21 cellular contexts compared by ENCODE assay signal in the genomic region with DNA sequence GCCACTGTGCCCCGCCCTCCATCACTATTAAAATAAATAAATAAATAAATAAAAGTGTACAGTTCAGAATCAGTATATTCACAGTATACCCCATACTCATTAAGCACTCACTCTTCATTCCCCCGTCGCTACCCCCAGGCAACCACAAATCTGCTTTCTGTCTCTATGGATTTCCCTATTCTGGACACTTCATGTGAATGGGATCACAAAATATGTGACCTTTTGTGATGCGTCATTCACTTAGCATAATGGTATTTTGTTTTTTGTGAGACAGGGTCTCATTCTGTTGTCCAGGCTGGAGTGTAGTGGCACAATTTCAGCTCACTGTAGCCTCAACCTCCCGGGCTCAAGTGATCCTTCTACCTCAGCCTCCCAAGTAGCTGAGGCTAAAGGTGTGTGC. TPM values are rescaled to one million over a fixed set of nuclear protein-coding genes. Genes with fewer than 3 reads are reported as not detected.
DNase-seq lines count a peak whose midpoint lies in the region; ATAC-seq and TF ChIP-seq lines count a peak whose summit lies in the region.
"Had no signal": no experiment of that assay in that cellular context is flagged by ENCODE, and none has a peak within 500 bp of the region (broad histone marks: within the 10 kb centered on the region; RNA-seq: fewer than 3 reads in every experiment).

No MANE protein-coding gene starts in this region.

- no CpG with 5 or more reads among the region's 5 CpGs for WGBS in trophoblast cell (ENCODE audit: extremely low coverage, insufficient coverage, insufficient read length)
- WGBS in sigmoid colon, 2 donors: 94 to 96% methylated on average over 5 of the region's 5 CpGs

- no peak overlapping the region for H3K18ac ChIP-seq in trophoblast cell (ENCODE audit: low read length)

- no peak overlapping the region for H3K4me3 Mint-ChIP-seq in WTC11
- H3K4me3 Mint-ChIP-seq: B cell; CD14-positive monocyte; CD4-positive, alpha-beta T cell; CD8-positive, alpha-beta memory T cell; GM23338; HFFc6 had no signal

- no peak overlapping the region for H2AFZ ChIP-seq in PC-9
- H2AFZ ChIP-seq in trophoblast cell (ENCODE audit: insufficient read depth, low read length, poor library complexity): no peak overlapping the region

- no peak overlapping the region for H4K12ac ChIP-seq in trophoblast cell (ENCODE audit: low read depth, low read length)

- no peak overlapping the region for H4K91ac ChIP-seq in trophoblast cell (ENCODE audit: low read depth, low read length)

- H2BK12ac ChIP-seq in trophoblast cell (ENCODE audit: low read length): peak overlapping the region; percentile 6

- no TSS peak for BruUV-seq in PC-9 (replicated peaks; lab: Mats Ljungman, UMichigan)

- no peak for ATAC-seq in WTC11
- no peak for ATAC-seq in stimulated activated naive CD8-positive, alpha-beta T cell treated with anti-CD3 and anti-CD28 coated beads, Interleukin-15, Interleukin-2, amounts not matched to agents 100 U/mL and 50 U/mL, for 24 hours
- ATAC-seq in omental fat pad (ENCODE audit: low FRiP score): no peak
- ATAC-seq: GM12878, GM23338 had no signal

- no peaks in the 10 kb centered on the region for H4K20me1 ChIP-seq in PC-9 (ENCODE audit: insufficient read depth)
- H4K20me1 ChIP-seq: BLaER1 had no signal

- H3K4me2 ChIP-seq in PC-9: no peak overlapping the region
- H3K4me2 ChIP-seq in trophoblast cell (ENCODE audit: low read length): no peak overlapping the region
- H3K4me2 ChIP-seq: BLaER1, GM23338 had no signal

- H3K79me2 ChIP-seq in PC-9 (ENCODE audit: low read depth): no peaks in the 10 kb centered on the region
- no peaks in the 10 kb centered on the region for H3K79me2 ChIP-seq in trophoblast cell (ENCODE audit: control insufficient read depth, insufficient read depth, low read length, poor library complexity)

- H3K27ac Mint-ChIP-seq in WTC11: peak overlapping the region; percentile 60; the same call in 1 of the 2 replicates
- H3K27ac Mint-ChIP-seq: B cell; CD14-positive monocyte; CD4-positive, alpha-beta T cell; GM23338; HFFc6 had no signal

- no peak overlapping the region for H2AK5ac ChIP-seq in trophoblast cell (ENCODE audit: low read length)

- TF ChIP-seq CTCF in C4-2B (conservative IDR thresholded peaks at IDR 0.05): no peak
- no peak for TF ChIP-seq CTCF in PC-9 (conservative IDR thresholded peaks at IDR 0.05)
- no peak for TF ChIP-seq CTCF in WTC11 (IDR thresholded peaks at IDR 0.05)
- no peak for TF ChIP-seq CTCF in dorsolateral prefrontal cortex (IDR thresholded peaks at IDR 0.05 in 54 of 56, conservative IDR thresholded peaks at IDR 0.05 in 2 of 56; ENCODE audit: low read depth in 1 of 56, partially characterized antibody in 56 of 56)
- TF ChIP-seq CTCF in omental fat pad (IDR thresholded peaks at IDR 0.05): no peak
- no peak for TF ChIP-seq CTCF in sigmoid colon (IDR thresholded peaks at IDR 0.05)

- TF ChIP-seq EP300 in sigmoid colon (IDR thresholded peaks at IDR 0.05): no peak

- no peak overlapping the region for H3K14ac ChIP-seq in trophoblast cell (ENCODE audit: low read length)

- H3K27me3 ChIP-seq in PC-9 (ENCODE audit: insufficient read depth, low read depth): no peaks in the 10 kb centered on the region
- H3K27me3 ChIP-seq in trophoblast cell (ENCODE audit: insufficient read depth, low read length): no peaks in the 10 kb centered on the region
- no peaks in the 10 kb centered on the region for H3K27me3 ChIP-seq in dorsolateral prefrontal cortex
- H3K27me3 ChIP-seq in sigmoid colon: no peaks in the 10 kb centered on the region
- H3K27me3 ChIP-seq: BLaER1 had no signal

- TF ChIP-seq POLR2A in sigmoid colon (IDR thresholded peaks at IDR 0.05): no peak

- H3K9me3 Mint-ChIP-seq in WTC11: peaks cover 6% of the 10 kb centered on the region
- H3K9me3 Mint-ChIP-seq: CD4-positive, alpha-beta T cell; CD8-positive, alpha-beta memory T cell; HFFc6 had no signal

- H3F3A ChIP-seq in PC-9 (ENCODE audit: insufficient read depth, low read depth): peaks cover 57% of the 10 kb centered on the region

- POLR2A ChIA-PET in PC-9 (lab: Charles Lee; ENCODE audit: unreplicated experiment) (interaction anchor here (1.8 kb wide), 1 partner anchor 19 kb away, joined by 21 read pairs; no protein-coding TSS in a partner anchor), WTC11 (lab: Charles Lee) (interaction anchor here (1.0 kb wide), 1 partner anchor 52 kb away, joined by 3 read pairs; no protein-coding TSS in a partner anchor)

- no peak overlapping the region for H2BK120ac ChIP-seq in trophoblast cell (ENCODE audit: insufficient read depth, low read length, poor library complexity)

- H4K8ac ChIP-seq in trophoblast cell (ENCODE audit: low read depth, low read length): no peak overlapping the region

- CTCF ChIA-PET in PC-9 (lab: Charles Lee): no interaction called here
- CTCF ChIA-PET in WTC11 (lab: Charles Lee): interaction anchor here (1.3 kb wide), 1 partner anchor 81 kb away, joined by 3 read pairs; no protein-coding TSS in a partner anchor

- H3K9ac ChIP-seq in trophoblast cell (ENCODE audit: low read length): no peak overlapping the region
- H3K9ac ChIP-seq: BLaER1 had no signal

- no peaks in the 10 kb centered on the region for H3K36me3 Mint-ChIP-seq in WTC11
- H3K36me3 Mint-ChIP-seq: CD14-positive monocyte had no signal

- no peak overlapping the region for H3K23ac ChIP-seq in trophoblast cell (ENCODE audit: low read length)

- H3K4me1 ChIP-seq in PC-9 (replicated peaks; ENCODE audit: insufficient read depth) (peaks cover 49% of the 10 kb centered on the region), trophoblast cell (ENCODE audit: control insufficient read depth in 1 of 2, insufficient read depth in 2 of 2, low read length in 2 of 2) (peaks cover 8 to 17% of the 10 kb centered on the region in 2 experiments), sigmoid colon (no peaks in the 10 kb centered on the region)
- H3K4me1 ChIP-seq: BLaER1 had no signal

- H3K79me1 ChIP-seq in trophoblast cell (ENCODE audit: low read length): peaks cover 31% of the 10 kb centered on the region

- H3K27ac ChIP-seq in C4-2B (peak overlapping the region; percentile 51), PC-9 (peak overlapping the region; percentile 96; the same call in 1 of the 2 replicates), trophoblast cell (ENCODE audit: low read depth, low read length) (peak overlapping the region; percentile 97), dorsolateral prefrontal cortex (no peak overlapping the region), sigmoid colon (no peak overlapping the region)
- H3K27ac ChIP-seq: BLaER1 had no signal

- DNase-seq in PC-9: no peak
- DNase-seq in WTC11 (ENCODE audit: low spot score): no peak
- peak; percentile 48 to 68 for DNase-seq in trophoblast cell
- DNase-seq in stimulated activated naive CD8-positive, alpha-beta T cell treated with anti-CD3 and anti-CD28 coated beads, Interleukin-15, Interleukin-2, amounts not matched to agents 100 U/mL and 50 U/mL, for 24 hours: no peak
- no peak for DNase-seq in dorsolateral prefrontal cortex
- no peak for DNase-seq in omental fat pad (ENCODE audit: low spot score)
- no peak for DNase-seq in sigmoid colon
- DNase-seq: CD4-positive, alpha-beta T cell; CD8-positive, alpha-beta memory T cell; DMS 273 treated with DMSO at 0.1 percent for 48 hours; DMS79; EL; GDM1; HFFc6 had no signal

- no peak overlapping the region for H2BK5ac ChIP-seq in trophoblast cell (ENCODE audit: low read depth, low read length, poor library complexity)

- intact Hi-C loops in PC-9 (cut with micrococcal nuclease; ENCODE audit: unreplicated experiment): loop anchor here (1.0 kb wide), 1 partner anchor 53 kb away; a partner anchor contains a TSS
- intact Hi-C loops in dorsolateral prefrontal cortex (cut with DNase I): no loop called here
- intact Hi-C loops in sigmoid colon (cut with DNase I): no loop called here

- H3K4me1 Mint-ChIP-seq in WTC11: peaks cover 5% of the 10 kb centered on the region
- H3K4me1 Mint-ChIP-seq: B cell; CD8-positive, alpha-beta memory T cell had no signal

- no peaks in the 10 kb centered on the region for H3K9me3 ChIP-seq in PC-9 (ENCODE audit: insufficient read depth, low read depth)
- H3K9me3 ChIP-seq in trophoblast cell (ENCODE audit: insufficient read depth, low read depth, low read length): no peaks in the 10 kb centered on the region
- no peaks in the 10 kb centered on the region for H3K9me3 ChIP-seq in sigmoid colon
- H3K9me3 ChIP-seq: BLaER1, HAP-1 had no signal

- H3K9me2 ChIP-seq in PC-9 (ENCODE audit: insufficient read depth): no peaks in the 10 kb centered on the region

- no peaks in the 10 kb centered on the region for H3K27me3 Mint-ChIP-seq in WTC11 (ENCODE audit: low read depth)
- H3K27me3 Mint-ChIP-seq: B cell; CD4-positive, alpha-beta T cell had no signal

- H3K4me3 ChIP-seq in PC-9: no peak overlapping the region
- H3K4me3 ChIP-seq in trophoblast cell (ENCODE audit: low read depth, low read length): no peak overlapping the region
- no peak overlapping the region for H3K4me3 ChIP-seq in dorsolateral prefrontal cortex
- no peak overlapping the region for H3K4me3 ChIP-seq in sigmoid colon
- H3K4me3 ChIP-seq: BLaER1, GM12878, GM23338, HAP-1 had no signal

- H3K36me3 ChIP-seq in PC-9 (ENCODE audit: low read depth): no peaks in the 10 kb centered on the region
- H3K36me3 ChIP-seq in trophoblast cell (ENCODE audit: control insufficient read depth in 1 of 2, insufficient read depth in 2 of 2, low read length in 2 of 2): no peaks in the 10 kb centered on the region
- no peaks in the 10 kb centered on the region for H3K36me3 ChIP-seq in sigmoid colon
- H3K36me3 ChIP-seq: BLaER1, HAP-1 had no signal

- H3K4ac ChIP-seq in trophoblast cell (ENCODE audit: low read depth, low read length): no peak overlapping the region

RNA-seq across cellular contexts. Expression of a gene that starts 52.8 kb away (rescaled TPM):
- total RNA-seq in PC-9 (2021) (52.9 and 53.3 TPM in 2 replicates), WTC11 (2021) (68.2 to 70.8 TPM (median 70.3 TPM) in 3 replicates), dorsolateral prefrontal cortex (10 to 100 TPM; 33.0 to 73.0 (median 57.3) TPM), omental fat pad (10 to 100 TPM; 27.1 to 41.0 (median 39.1) TPM), sigmoid colon (10 to 100 TPM; 32.4 to 72.8 (median 51.2) TPM)
- polyA plus RNA-seq in trophoblast cell (2013): 94.4 and 100.0 TPM in 2 replicates
- polyA plus RNA-seq in sigmoid colon: 10 to 100 TPM; 54.7 to 78.7 (median 74.9) TPM

Comparison
In these comparisons a context has a peak if more than half of its experiments do, and no peak if none do; other contexts are left out.
1. H3K27ac ChIP-seq: peak in C4-2B (single experiment), PC-9 (single experiment) and trophoblast cell (single experiment); none in dorsolateral prefrontal cortex (0 of 59) and sigmoid colon (0 of 4).
2. DNase-seq: peak in trophoblast cell (2 of 2); none in PC-9 (0 of 2), WTC11 (single experiment), stimulated activated naive CD8-positive, alpha-beta T cell treated with anti-CD3 and anti-CD28 coated beads, Interleukin-15, Interleukin-2, amounts not matched to agents 100 U/mL and 50 U/mL, for 24 hours (single experiment), dorsolateral prefrontal cortex (0 of 10), omental fat pad (single experiment) and sigmoid colon (single experiment).